Comparison of ENCODE assay signal across 25 cellular contexts in the genomic region with DNA sequence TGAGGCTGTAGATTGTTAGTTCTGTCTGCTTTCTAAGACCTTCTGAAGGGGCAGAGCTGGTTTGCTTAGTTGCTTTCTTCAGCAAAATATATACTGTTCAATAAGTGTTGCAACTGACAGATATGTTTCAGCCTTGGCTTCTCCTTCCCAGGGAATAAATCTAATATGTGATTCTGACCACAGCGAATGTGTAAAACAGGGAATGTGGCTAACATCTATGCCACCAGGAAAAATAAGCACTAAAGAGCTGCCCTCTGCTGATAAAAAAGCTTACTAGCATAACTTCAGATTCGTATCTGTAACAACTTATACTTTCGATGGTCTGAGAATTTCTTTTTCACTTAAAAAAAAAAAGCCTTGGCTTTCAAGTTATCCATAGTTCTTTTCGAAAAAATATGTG. TPM values are rescaled to one million over a fixed set of nuclear protein-coding genes. Genes with fewer than 3 reads are reported as not detected.
"Had no signal": no experiment of that assay in that cellular context is flagged by ENCODE, and none has a peak within 500 bp of the region (broad histone marks: within the 10 kb centered on the region; RNA-seq: fewer than 3 reads in every experiment).

No MANE protein-coding gene starts in this region.

- H3K9me3 ChIP-seq: body of pancreas, heart right ventricle, right atrium auricular region, transverse colon had no signal

- H3K4me1 ChIP-seq: body of pancreas, transverse colon had no signal

- DNase-seq: activated CD4-positive, alpha-beta T cell treated with anti-CD3 and anti-CD28 coated beads for 1 hour; activated CD4-positive, alpha-beta T cell treated with anti-CD3 and anti-CD28 coated beads, Interleukin-2, amount 50 U/mL, for 1 hour; activated CD8-positive, alpha-beta T cell treated with anti-CD3 and anti-CD28 coated beads, Interleukin-2, amount 10 ng/mL, durations not matched to agents 7 days and 5 days; activated naive CD4-positive, alpha-beta T cell; activated T-cell treated with anti-CD3 and anti-CD28 coated beads for 4 hours; activated T-cell treated with anti-CD3 and anti-CD28 coated beads, Interleukin-2, amount 50 U/mL, for 72 hours; anterior cingulate cortex; body of pancreas; cerebellar nuclear complex; dorsolateral prefrontal cortex; effector memory CD4-positive, alpha-beta T cell; erythroblast; foreskin melanocyte; heart right ventricle; naive thymus-derived CD8-positive, alpha-beta T cell; stimulated activated CD4-positive, alpha-beta T cell treated with anti-CD3 and anti-CD28 coated beads, Interleukin-15, amount 100 ng/mL, for 24 hours; stimulated activated CD4-positive, alpha-beta T cell treated with anti-CD3 and anti-CD28 coated beads, Interleukin-2, amount 100 ng/mL, for 24 hours; stimulated activated naive CD4-positive, alpha-beta T cell; transverse colon had no signal

- H3K4me3 Mint-ChIP-seq: activated CD8-positive, alpha-beta T cell treated with anti-CD3 and anti-CD28 coated beads, Interleukin-2, amount 10 ng/mL, durations not matched to agents 7 days and 5 days; activated T-cell treated with anti-CD3 and anti-CD28 coated beads, Interleukin-2, amount 50 U/mL, for 72 hours; memory B cell; naive thymus-derived CD8-positive, alpha-beta T cell; neural progenitor cell had no signal

- H3K9me3 Mint-ChIP-seq: activated naive CD4-positive, alpha-beta T cell treated with anti-CD3 and anti-CD28 coated beads, Interleukin-2, amount 50 U/mL, for 72 hours; activated T-cell treated with anti-CD3 and anti-CD28 coated beads, Interleukin-2, amount 50 U/mL, for 72 hours; memory B cell; naive thymus-derived CD8-positive, alpha-beta T cell; neural progenitor cell had no signal

- H3K27ac ChIP-seq: body of pancreas, cardiac muscle cell, coronary artery, dorsolateral prefrontal cortex, heart right ventricle, neural progenitor cell, right atrium auricular region, transverse colon had no signal

- H3K36me3 Mint-ChIP-seq: activated naive CD4-positive, alpha-beta T cell treated with anti-CD3 and anti-CD28 coated beads, Interleukin-2, amount 50 U/mL, for 72 hours; memory B cell; naive thymus-derived CD8-positive, alpha-beta T cell; neural progenitor cell had no signal

- H3K4me1 Mint-ChIP-seq: memory B cell had no signal

- ATAC-seq: activated CD8-positive, alpha-beta T cell treated with anti-CD3 and anti-CD28 coated beads, Interleukin-2, amount 10 ng/mL, durations not matched to agents 7 days and 5 days; activated naive CD4-positive, alpha-beta T cell treated with anti-CD3 and anti-CD28 coated beads, Interleukin-2, amount 50 U/mL, for 72 hours; activated T-cell treated with anti-CD3 and anti-CD28 coated beads, Interleukin-2, amount 50 U/mL, for 72 hours; body of pancreas; naive thymus-derived CD8-positive, alpha-beta T cell had no signal

- H3K36me3 ChIP-seq: cardiac muscle cell, heart right ventricle, neural progenitor cell, right atrium auricular region, transverse colon had no signal

- H3K27ac Mint-ChIP-seq: activated CD8-positive, alpha-beta T cell treated with anti-CD3 and anti-CD28 coated beads, Interleukin-2, amount 10 ng/mL, durations not matched to agents 7 days and 5 days; activated naive CD4-positive, alpha-beta T cell treated with anti-CD3 and anti-CD28 coated beads, Interleukin-2, amount 50 U/mL, for 72 hours; activated T-cell treated with anti-CD3 and anti-CD28 coated beads, Interleukin-2, amount 50 U/mL, for 72 hours; memory B cell; naive thymus-derived CD8-positive, alpha-beta T cell; neural progenitor cell had no signal

- H3K27me3 ChIP-seq: body of pancreas, cardiac muscle cell, dorsolateral prefrontal cortex, neural progenitor cell, right atrium auricular region, transverse colon had no signal

- H3K4me3 ChIP-seq: body of pancreas, cardiac muscle cell, coronary artery, dorsolateral prefrontal cortex, heart right ventricle, neural progenitor cell, right atrium auricular region, transverse colon had no signal

RNA-seq across cellular contexts. Expression of gene OSMR, which starts 13.0 kb away (rescaled TPM):
- total RNA-seq: cardiac muscle cell; naive thymus-derived CD8-positive, alpha-beta T cell had no signal
